In the genomic region with DNA sequence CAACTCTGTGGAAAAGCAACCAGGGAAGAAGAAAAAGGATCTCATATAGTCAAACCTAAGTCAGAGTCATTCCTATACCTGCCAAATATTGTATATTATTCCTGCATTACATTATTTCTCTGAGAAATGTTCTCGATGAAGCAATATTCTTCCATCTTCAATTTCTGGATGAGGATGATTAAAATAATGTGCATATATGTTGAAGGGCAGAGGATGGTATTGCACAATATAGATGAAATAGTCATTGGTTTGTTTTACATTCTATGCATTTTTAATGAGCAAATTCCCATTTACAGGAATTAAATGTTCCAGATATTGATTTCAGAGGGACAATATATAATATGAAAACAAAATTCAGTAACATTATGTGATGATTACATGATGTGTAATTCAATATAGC, we compare ENCODE assay signal across 2 cellular contexts.
A peak's percentile ranks its signal among the peaks of the same experiment; 100 is the strongest.
TF ChIP-seq lines count a peak whose summit lies in the region.

No MANE protein-coding gene starts in this region.

TF ChIP-seq in IMR-90, 13 proteins besides CTCF, POLR2A, EP300 and RAD21:
- TF ChIP-seq RFX5 (IDR thresholded peaks at IDR 0.05; ENCODE audit: low read depth, low read length) (no peak), CEBPB (IDR thresholded peaks at IDR 0.05; ENCODE audit: low read depth, low read length) (peak; percentile 84)

TF ChIP-seq in H1, 55 proteins besides CTCF, POLR2A, EP300 and RAD21:
- TF ChIP-seq CEBPB (IDR thresholded peaks at IDR 0.05; ENCODE audit: low read depth, low read length) (peak; percentile 48; the same call in 1 of the 2 replicates), MAX (IDR thresholded peaks at IDR 0.05) (no peak)
